ENCODE assay signal across 28 cellular contexts in the genomic region with DNA sequence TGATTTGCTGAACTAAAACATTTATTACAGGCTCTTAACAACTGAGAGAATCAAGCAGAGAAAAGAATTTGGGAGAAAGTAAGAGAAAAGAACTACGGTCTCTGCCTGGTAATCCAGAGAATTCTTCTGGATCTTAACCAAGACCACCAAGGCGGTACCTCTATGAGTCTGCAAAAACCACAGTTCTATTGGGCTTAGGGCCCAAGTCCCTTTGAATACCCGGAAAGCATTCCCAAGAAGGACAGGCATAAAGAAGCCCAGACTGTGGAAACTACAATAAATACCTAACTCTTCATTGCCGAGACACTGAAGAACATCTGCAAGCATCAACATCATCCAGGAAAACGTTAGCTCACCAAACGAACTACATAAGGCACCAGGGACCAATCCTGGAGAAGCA.
"Had no signal": no experiment of that assay in that cellular context is flagged by ENCODE, and none has a peak within 500 bp of the region (broad histone marks: within the 10 kb centered on the region; RNA-seq: fewer than 3 reads in every experiment).

No MANE protein-coding gene starts in this region.

- H3K4me3 ChIP-seq: colonic mucosa, coronary artery, dorsolateral prefrontal cortex, esophagus muscularis mucosa, esophagus squamous epithelium, gastrocnemius medialis, gastroesophageal sphincter, heart left ventricle, heart right ventricle had no signal

- DNase-seq: colonic mucosa; cortex of kidney; dermis blood vessel endothelial cell; dorsolateral prefrontal cortex; effector CD4-positive, alpha-beta T cell; effector CD8-positive, alpha-beta T cell; effector memory CD4-positive, alpha-beta T cell; effector memory CD8-positive, alpha-beta T cell; endodermal cell; erythroblast; esophagus squamous epithelium; foreskin fibroblast; foreskin keratinocyte; foreskin melanocyte; gastrocnemius medialis; glutamatergic neuron; head of caudate nucleus; heart left ventricle; heart right ventricle had no signal

- ATAC-seq: effector memory CD8-positive, alpha-beta T cell; esophagus mucosa; foreskin keratinocyte; gastrocnemius medialis; gastroesophageal sphincter; heart left ventricle; heart right ventricle had no signal

- H3K4me1 ChIP-seq: colonic mucosa, gastrocnemius medialis had no signal

- H3K27ac ChIP-seq: colonic mucosa, coronary artery, dorsolateral prefrontal cortex, epithelial cell of prostate, esophagus muscularis mucosa, esophagus squamous epithelium, foreskin keratinocyte, gastrocnemius medialis, gastroesophageal sphincter, heart left ventricle, heart right ventricle had no signal

- FAIRE-seq: colon, endometrium, endothelial cell of umbilical vein, frontal cortex had no signal

- H3K9me3 ChIP-seq: colonic mucosa, esophagus muscularis mucosa, esophagus squamous epithelium, gastrocnemius medialis, gastroesophageal sphincter, heart left ventricle had no signal

- H3K36me3 ChIP-seq: colonic mucosa, esophagus muscularis mucosa, esophagus squamous epithelium, gastrocnemius medialis, gastroesophageal sphincter, heart left ventricle, heart right ventricle had no signal

- H3K27me3 ChIP-seq: colonic mucosa, esophagus muscularis mucosa, esophagus squamous epithelium, foreskin keratinocyte, gastrocnemius medialis, gastroesophageal sphincter, heart left ventricle, heart right ventricle had no signal
